In the genomic region with DNA sequence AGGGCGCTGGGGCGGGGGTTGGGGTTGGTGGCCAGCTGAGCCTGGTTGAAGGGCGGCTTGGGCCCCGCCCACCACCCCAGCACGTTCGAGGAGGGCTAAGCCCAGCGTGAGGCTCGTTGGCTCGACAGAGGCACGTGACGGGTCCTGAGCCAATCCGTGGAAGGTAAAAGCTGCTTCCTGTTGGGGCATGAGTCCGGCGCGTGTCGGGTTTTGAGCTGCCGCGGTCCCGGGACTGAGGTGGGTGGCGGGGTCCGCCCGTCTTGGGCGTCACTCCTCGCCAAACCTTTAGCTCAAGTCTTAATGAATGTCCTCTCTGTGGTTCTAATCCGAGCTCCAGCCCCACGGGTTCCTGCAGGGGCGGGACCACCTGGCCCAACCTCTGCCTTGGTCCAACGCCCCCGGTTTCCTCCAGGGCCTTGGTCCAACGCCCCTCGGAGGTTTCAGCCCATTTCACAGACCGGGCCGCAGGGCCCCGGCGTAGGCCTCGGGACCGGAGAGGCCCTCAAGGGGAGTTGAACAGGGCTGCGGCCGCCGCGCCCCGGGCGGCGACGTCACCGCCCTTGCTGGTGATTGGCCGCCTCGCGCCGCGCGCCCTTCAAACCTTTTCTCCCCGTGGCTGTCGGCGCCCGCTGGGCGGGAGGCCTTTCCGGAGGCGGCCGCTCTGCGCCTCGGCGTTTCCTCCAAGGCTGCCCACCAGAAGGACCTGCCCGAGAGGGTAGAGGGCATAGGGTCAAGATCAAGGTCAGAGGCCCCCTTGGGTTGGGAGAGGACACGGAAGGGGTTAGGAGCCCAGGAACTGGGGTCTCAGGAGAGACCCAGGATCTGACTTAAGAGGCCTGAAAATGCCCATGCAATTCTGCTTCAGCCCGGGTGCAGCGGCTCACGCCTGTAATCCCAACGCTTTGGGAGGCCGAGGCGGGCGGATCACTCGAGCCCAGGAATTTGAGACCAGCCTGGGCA, we compare ENCODE assay signal across 8 cellular contexts. TPM values are rescaled to one million over a fixed set of nuclear protein-coding genes. Genes with fewer than 3 reads are reported as not detected.
DNase-seq lines count a peak whose midpoint lies in the region; FAIRE-seq and TF ChIP-seq lines count a peak whose summit lies in the region.

A gene with protein sequence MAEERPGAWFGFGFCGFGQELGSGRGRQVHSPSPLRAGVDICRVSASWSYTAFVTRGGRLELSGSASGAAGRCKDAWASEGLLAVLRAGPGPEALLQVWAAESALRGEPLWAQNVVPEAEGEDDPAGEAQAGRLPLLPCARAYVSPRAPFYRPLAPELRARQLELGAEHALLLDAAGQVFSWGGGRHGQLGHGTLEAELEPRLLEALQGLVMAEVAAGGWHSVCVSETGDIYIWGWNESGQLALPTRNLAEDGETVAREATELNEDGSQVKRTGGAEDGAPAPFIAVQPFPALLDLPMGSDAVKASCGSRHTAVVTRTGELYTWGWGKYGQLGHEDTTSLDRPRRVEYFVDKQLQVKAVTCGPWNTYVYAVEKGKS (plus strand): TSS at position 173 of the 960 bp plus-strand sequence. CDS start 1,851 bp downstream, outside the sequence.

- no peaks in the 10 kb centered on the region for H3K9me2 ChIP-seq in Loucy (replicated peaks; ENCODE audit: low read depth, low read length)

- no peak for TF ChIP-seq CTCF in Loucy (conservative IDR thresholded peaks at IDR 0.05; ENCODE audit: low read length)

- no peaks in the 10 kb centered on the region for H3F3A ChIP-seq in Loucy (ENCODE audit: low read depth)

- peaks cover 3% of the 10 kb centered on the region for H3K36me3 Mint-ChIP-seq in activated naive CD4-positive, alpha-beta T cell treated with anti-CD3 and anti-CD28 coated beads, Interleukin-2, amount 50 U/mL, for 24 hours

- peak within 1 kb of the TSS; percentile 99 for H3K4me2 ChIP-seq in Loucy (ENCODE audit: low read depth, low read length, poor library complexity, severe bottlenecking)

- peaks cover 14% of the 10 kb centered on the region for H3K4me1 ChIP-seq in Loucy (ENCODE audit: insufficient read depth, low read length, poor library complexity, severe bottlenecking)

- H3K9ac ChIP-seq in Loucy (ENCODE audit: low read depth, low read length, poor library complexity, severe bottlenecking) (peak within 1 kb of the TSS; percentile 99), SK-N-MC (ENCODE audit: insufficient read length) (peak within 1 kb of the TSS; percentile 63)

- H3K4me3 Mint-ChIP-seq in activated naive CD4-positive, alpha-beta T cell treated with anti-CD3 and anti-CD28 coated beads, Interleukin-2, amount 50 U/mL, for 24 hours = peak within 1 kb of the TSS; percentile 86

- H3K27me3 Mint-ChIP-seq in activated naive CD4-positive, alpha-beta T cell treated with anti-CD3 and anti-CD28 coated beads, Interleukin-2, amount 50 U/mL, for 24 hours = no peaks in the 10 kb centered on the region

- H3K27ac Mint-ChIP-seq in activated naive CD4-positive, alpha-beta T cell treated with anti-CD3 and anti-CD28 coated beads, Interleukin-2, amount 50 U/mL, for 24 hours = peak within 1 kb of the TSS; percentile 88

- H3K4me1 Mint-ChIP-seq in activated naive CD4-positive, alpha-beta T cell treated with anti-CD3 and anti-CD28 coated beads, Interleukin-2, amount 50 U/mL, for 24 hours = peaks cover 11% of the 10 kb centered on the region

- DNase-seq in EH (ENCODE audit: low read depth) (peak; percentile 96), H54 (ENCODE audit: insufficient read length, low spot score) (peak; percentile 88), SK-N-MC (ENCODE audit: low read depth, low spot score) (no peak), glomerular endothelial cell (ENCODE audit: extremely low read depth, low read depth, low spot score) (no peak), occipital lobe (lab: John Stamatoyannopoulos, UW) (peak; percentile 90)

- H3K4me3 ChIP-seq in Loucy (ENCODE audit: low read length, poor library complexity, severe bottlenecking) = peak within 1 kb of the TSS; percentile 95
- H3K4me3 ChIP-seq in SK-N-MC = peak within 1 kb of the TSS; percentile 63

- peaks cover 34% of the 10 kb centered on the region; the same call in 1 of the 2 replicates for H3K36me3 ChIP-seq in Loucy (ENCODE audit: insufficient read depth, low read length)
- H3K36me3 ChIP-seq in SK-N-MC (ENCODE audit: insufficient read depth, low read length) = peaks cover 30% of the 10 kb centered on the region; the same call in 1 of the 2 replicates

- H3K9me3 Mint-ChIP-seq in activated naive CD4-positive, alpha-beta T cell treated with anti-CD3 and anti-CD28 coated beads, Interleukin-2, amount 50 U/mL, for 24 hours = no peaks in the 10 kb centered on the region

- peak within 1 kb of the TSS; percentile 100 for H2AFZ ChIP-seq in Loucy (ENCODE audit: low read length)

- peaks cover 39% of the 10 kb centered on the region for H3K79me2 ChIP-seq in Loucy (ENCODE audit: insufficient read depth, low read length)

- FAIRE-seq in H54 (lab: Jason Lieb, UNC) = no peak

- peak within 1 kb of the TSS; percentile 42; the same call in 1 of the 2 replicates for H3K27ac ChIP-seq in SK-N-MC
- H3K27ac ChIP-seq in temporal lobe (ENCODE audit: low read depth, low read length) = peak within 1 kb of the TSS; percentile 56

- peaks cover 8% of the 10 kb centered on the region for H4K20me1 ChIP-seq in Loucy (ENCODE audit: insufficient read depth, low read length, poor library complexity, severe bottlenecking)

- H3K9me3 ChIP-seq in Loucy (ENCODE audit: insufficient read depth, low read depth, low read length) (no peaks in the 10 kb centered on the region), SK-N-MC (ENCODE audit: low read depth, low read length) (no peaks in the 10 kb centered on the region)

- no peaks in the 10 kb centered on the region for H3K27me3 ChIP-seq in Loucy (ENCODE audit: insufficient read depth, low read length, poor library complexity, severe bottlenecking)

- peak; percentile 49 for TF ChIP-seq POLR2A in H54 (IDR thresholded peaks at IDR 0.05; ENCODE audit: low read depth, low read length)

RNA-seq across cellular contexts. Expression of the gene that starts here (rescaled TPM):
- total RNA-seq in glomerular endothelial cell = 10.0 and 10.7 TPM in 2 replicates
- total RNA-seq in occipital lobe = 17.9 TPM
- total RNA-seq in temporal lobe = 9.6 TPM

Comparison
In these comparisons a context has a peak if more than half of its experiments do, and no peak if none do; other contexts are left out.
1. DNase-seq: peak in EH (single experiment), H54 (single experiment) and occipital lobe (single experiment); none in SK-N-MC (single experiment) and glomerular endothelial cell (single experiment).